10 cellular contexts compared by ENCODE assay signal in genomic region chr21:41361053-41361785, GRCh38. TPM values are rescaled to one million over a fixed set of nuclear protein-coding genes. Genes with fewer than 3 reads are reported as not detected.
DNase-seq lines count a peak whose midpoint lies in the region; ATAC-seq and TF ChIP-seq lines count a peak whose summit lies in the region.
"Had no signal": no experiment of that assay in that cellular context is flagged by ENCODE, and none has a peak within 500 bp of the region (broad histone marks: within the 10 kb centered on the region; RNA-seq: fewer than 3 reads in every experiment).

No MANE protein-coding gene starts in this region.

- no TSS peak for BruUV-seq in mammary epithelial cell (replicated peaks; lab: Mats Ljungman, UMichigan)

- peak overlapping the region; percentile 94 to 99 for H3K27ac Mint-ChIP-seq in activated naive CD4-positive, alpha-beta T cell treated with anti-CD3 and anti-CD28 coated beads, Interleukin-2, amount 50 U/mL, for 72 hours

- no peak for TF ChIP-seq POLR2A in breast epithelium (IDR thresholded peaks at IDR 0.05)

- H3K27me3 ChIP-seq in breast epithelium: no peaks in the 10 kb centered on the region
- H3K27me3 ChIP-seq in mammary epithelial cell (ENCODE audit: insufficient read depth, low read length): peaks cover 5% of the 10 kb centered on the region
- H3K27me3 ChIP-seq in mononuclear cell (ENCODE audit: insufficient read depth, low read length): no peaks in the 10 kb centered on the region
- H3K27me3 ChIP-seq in upper lobe of right lung: no peaks in the 10 kb centered on the region

- CTCF ChIA-PET in mammary epithelial cell (lab: Charles Lee; ENCODE audit: low non-redundant PET): interaction anchor here (0.6 to 1.1 kb wide), 2 partner anchors 78 to 756 kb away, joined by 3 to 6 read pairs; no protein-coding TSS in a partner anchor

- H3K36me3 Mint-ChIP-seq in activated naive CD4-positive, alpha-beta T cell treated with anti-CD3 and anti-CD28 coated beads, Interleukin-2, amount 50 U/mL, for 72 hours: peaks cover 0 to 12% of the 10 kb centered on the region in 2 donors

- TF ChIP-seq CTCF in breast epithelium (IDR thresholded peaks at IDR 0.05): no peak
- TF ChIP-seq CTCF in mammary epithelial cell (conservative IDR thresholded peaks at IDR 0.05 in 1 of 2, IDR thresholded peaks at IDR 0.05 in 1 of 2; ENCODE audit: extremely low read depth in 1 of 2, insufficient read depth in 1 of 2, low read depth in 1 of 2, low read length in 2 of 2): no peak
- no peak for TF ChIP-seq CTCF in upper lobe of right lung (IDR thresholded peaks at IDR 0.05)

- no peak for ATAC-seq in activated naive CD4-positive, alpha-beta T cell treated with anti-CD3 and anti-CD28 coated beads, Interleukin-2, amount 50 U/mL, for 72 hours
- ATAC-seq in upper lobe of right lung (no peak), HG03439 (IDR thresholded peaks at IDR 0.05; ENCODE audit: unreplicated experiment) (no peak), GM18517 (IDR thresholded peaks at IDR 0.05; ENCODE audit: unreplicated experiment) (no peak)

- no peak overlapping the region for H3K9ac ChIP-seq in mammary epithelial cell (ENCODE audit: insufficient read depth, low read length)

- H3K4me3 ChIP-seq in breast epithelium (peak overlapping the region; percentile 44 to 68 (median 46)), mammary epithelial cell (replicated peaks in 1 of 3; ENCODE audit: insufficient read depth in 1 of 3, low read depth in 2 of 3, low read length in 3 of 3) (no peak overlapping the region), mononuclear cell (ENCODE audit: low read length) (peak overlapping the region; percentile 64), upper lobe of right lung (peak overlapping the region; percentile 50)

- H3K9me3 ChIP-seq in breast epithelium (no peaks in the 10 kb centered on the region), mammary epithelial cell (replicated peaks; ENCODE audit: insufficient read depth, low read length) (no peaks in the 10 kb centered on the region), mononuclear cell (ENCODE audit: low read depth, low read length) (no peaks in the 10 kb centered on the region), upper lobe of right lung (no peaks in the 10 kb centered on the region)

- intact Hi-C loops in breast epithelium (cut with DNase I; ENCODE audit: low total_unique reads): no loop called here
- intact Hi-C loops in mammary epithelial cell (cut with micrococcal nuclease): no loop called here
- intact Hi-C loops in upper lobe of right lung (cut with DNase I): no loop called here

- in situ Hi-C loops in mammary epithelial cell (cut with MboI; ENCODE audit: low sequenced_read_pairs in 2 of 2): no loop called here

- no peak overlapping the region for H2AFZ ChIP-seq in mammary epithelial cell (ENCODE audit: low read depth, low read length)

- dilution Hi-C loops in mammary epithelial cell (cut with HindIII; ENCODE audit: low sequenced_read_pairs): no loop called here

- H3K27ac ChIP-seq in breast epithelium: peak overlapping the region; percentile 84 to 97
- H3K27ac ChIP-seq in mammary epithelial cell (ENCODE audit: insufficient read depth, low read depth, low read length): no peak overlapping the region
- peak overlapping the region; percentile 91 for H3K27ac ChIP-seq in upper lobe of right lung

- H3K4me1 ChIP-seq in breast epithelium: peaks cover 0 to 6% of the 10 kb centered on the region in 2 donors
- H3K4me1 ChIP-seq in mammary epithelial cell (ENCODE audit: insufficient read depth, low read length): no peaks in the 10 kb centered on the region
- peaks cover 48% of the 10 kb centered on the region for H3K4me1 ChIP-seq in mononuclear cell (ENCODE audit: insufficient read depth, low read length)
- peaks cover 19% of the 10 kb centered on the region for H3K4me1 ChIP-seq in upper lobe of right lung

- H3K4me2 ChIP-seq in mammary epithelial cell (ENCODE audit: insufficient read depth, low read depth, low read length): no peak overlapping the region

- peak; percentile 17 to 39 for DNase-seq in breast epithelium (ENCODE audit: low spot score in 2 of 2)
- DNase-seq in mammary epithelial cell: no peak
- no peak for DNase-seq in activated naive CD4-positive, alpha-beta T cell treated with anti-CD3 and anti-CD28 coated beads, Interleukin-2, amount 50 U/mL, for 72 hours (ENCODE audit: low spot score in 2 of 2)
- no peak for DNase-seq in upper lobe of right lung
- no peak for DNase-seq in GOT3 (lab: John Stamatoyannopoulos, UW)
- DNase-seq: SHP77 treated with DMSO at 0.1 percent for 48 hours had no signal

- peaks cover 0 to 4% of the 10 kb centered on the region in 2 donors for H3K9me3 Mint-ChIP-seq in activated naive CD4-positive, alpha-beta T cell treated with anti-CD3 and anti-CD28 coated beads, Interleukin-2, amount 50 U/mL, for 72 hours

- H3K79me2 ChIP-seq in mammary epithelial cell (ENCODE audit: insufficient read depth, low read length): no peaks in the 10 kb centered on the region

- H3K36me3 ChIP-seq in breast epithelium (no peaks in the 10 kb centered on the region), mammary epithelial cell (ENCODE audit: insufficient read depth, low read length) (no peaks in the 10 kb centered on the region), upper lobe of right lung (no peaks in the 10 kb centered on the region)

- 78% methylated on average over 16 of the region's 16 CpGs for WGBS in mammary epithelial cell (ENCODE audit: low coverage, missing lambda C conversion rate)

- no peaks in the 10 kb centered on the region for H4K20me1 ChIP-seq in mammary epithelial cell (ENCODE audit: insufficient read depth, low read length)

RNA-seq across cellular contexts. Expression of gene MX2, which starts 0.6 kb away (rescaled TPM):
- total RNA-seq in breast epithelium (10 to 100 TPM in 2 of 3 donors, 1 to 10 TPM in 1; 8.9 to 31.5 (median 29.4) TPM), mammary epithelial cell (not detected), mononuclear cell (32.6 TPM), upper lobe of right lung (23.0 TPM)
- polyA plus RNA-seq in mammary epithelial cell: not detected
- not detected for polyA minus RNA-seq in mammary epithelial cell
- 10 to 100 TPM in 1 of 2 donors, 1 to 10 TPM in 1; 3.6 to 79.4 TPM for total RNA-seq in activated naive CD4-positive, alpha-beta T cell treated with anti-CD3 and anti-CD28 coated beads, Interleukin-2, amount 50 U/mL, for 72 hours

RNA-seq across cellular contexts. Expression of gene FAM3B, which starts 44.6 kb away (rescaled TPM):
- total RNA-seq in breast epithelium: 10 to 100 TPM in 2 of 3 donors, 1 to 10 TPM in 1; 1.6 to 13.6 (median 10.5) TPM
- total RNA-seq in mammary epithelial cell: under 1 TPM in 1 of 2 donors, not detected in 1; 0.17 TPM
- polyA plus RNA-seq in mammary epithelial cell: not detected
- polyA minus RNA-seq in mammary epithelial cell: not detected
- total RNA-seq in activated naive CD4-positive, alpha-beta T cell treated with anti-CD3 and anti-CD28 coated beads, Interleukin-2, amount 50 U/mL, for 72 hours: not detected
- total RNA-seq in mononuclear cell: 0.73 TPM
- 5.2 TPM for total RNA-seq in upper lobe of right lung
- total RNA-seq: LHCN-M2 had no signal

Comparison
In these comparisons a context has a peak if more than half of its experiments do, and no peak if none do; other contexts are left out.
1. DNase-seq: peak in breast epithelium (2 of 2); none in mammary epithelial cell (single experiment), activated naive CD4-positive, alpha-beta T cell treated with anti-CD3 and anti-CD28 coated beads, Interleukin-2, amount 50 U/mL, for 72 hours (0 of 2), upper lobe of right lung (single experiment) and GOT3 (single experiment).
2. H3K4me3 ChIP-seq: peak in breast epithelium (3 of 3), mononuclear cell (single experiment) and upper lobe of right lung (single experiment); none in mammary epithelial cell (0 of 3).
3. RNA of gene MX2, which starts 0.6 kb away (total RNA-seq): 3.6 to 79.4 TPM in activated naive CD4-positive, alpha-beta T cell treated with anti-CD3 and anti-CD28 coated beads, Interleukin-2, amount 50 U/mL, for 72 hours, 32.6 TPM in mononuclear cell (single experiment), 8.9 to 31.5 TPM in breast epithelium and 23.0 TPM in upper lobe of right lung (single experiment); not detected in mammary epithelial cell; every median in the first group is over 4 times any median in the second.